ENCODE assay signal across 8 cellular contexts in genomic region chr22:38754247-38755154, GRCh38. TPM values are rescaled to one million over a fixed set of nuclear protein-coding genes. Genes with fewer than 3 reads are reported as not detected.
DNase-seq lines count a peak whose midpoint lies in the region; ATAC-seq, FAIRE-seq and TF ChIP-seq lines count a peak whose summit lies in the region.

No MANE protein-coding gene starts in this region.

- H3K27ac Mint-ChIP-seq in T-helper 2 cell treated with Interferon-gamma antibody and Interleukin-4, amounts not matched to agents 5 μg/mL and 100 μg/mL, for 36 hours, result peak overlapping the region; percentile 89
- peak overlapping the region; percentile 91 to 99 for H3K27ac Mint-ChIP-seq in effector memory CD8-positive, alpha-beta T cell

- no peak for FAIRE-seq in D721Med (lab: Jason Lieb, UNC)

- no peak for ATAC-seq in effector memory CD8-positive, alpha-beta T cell (replicated peaks)

- DNase-seq in DMS79 (lab: John Stamatoyannopoulos, UW), result peak; percentile 33
- DNase-seq in Kasumi-1 (lab: John Stamatoyannopoulos, UW), result peak; percentile 60 to 71
- DNase-seq in T-helper 2 cell treated with Interferon-gamma antibody and Interleukin-4, amounts not matched to agents 5 μg/mL and 100 μg/mL, for 36 hours (ENCODE audit: low spot score), result no peak
- DNase-seq in effector memory CD8-positive, alpha-beta T cell, result no peak
- DNase-seq in lung microvascular endothelial cell (ENCODE audit: low read depth in 2 of 2), result peak; percentile 43 to 75
- DNase-seq in D721Med (ENCODE audit: insufficient read length, low spot score), result no peak
- no peak for DNase-seq in NCI-H2227 treated with DMSO at 0.1 percent for 48 hours (lab: John Stamatoyannopoulos, UW)

- H3K9me3 Mint-ChIP-seq in T-helper 2 cell treated with Interferon-gamma antibody and Interleukin-4, amounts not matched to agents 5 μg/mL and 100 μg/mL, for 36 hours, result no peaks in the 10 kb centered on the region
- H3K9me3 Mint-ChIP-seq in effector memory CD8-positive, alpha-beta T cell, result no peaks in the 10 kb centered on the region

- H3K4me1 ChIP-seq in subcutaneous abdominal adipose tissue (ENCODE audit: control insufficient read depth in 5 of 5, insufficient read depth in 5 of 5, low read length in 5 of 5), result peaks cover 6 to 56% (median 51%) of the 10 kb centered on the region in 5 donors

- peak overlapping the region; percentile 98 for H3K27ac ChIP-seq in subcutaneous abdominal adipose tissue (ENCODE audit: low read depth, low read length)

- no peaks in the 10 kb centered on the region for H3K27me3 Mint-ChIP-seq in T-helper 2 cell treated with Interferon-gamma antibody and Interleukin-4, amounts not matched to agents 5 μg/mL and 100 μg/mL, for 36 hours (ENCODE audit: low read depth)
- no peaks in the 10 kb centered on the region for H3K27me3 Mint-ChIP-seq in effector memory CD8-positive, alpha-beta T cell

- no peaks in the 10 kb centered on the region for H3K27me3 ChIP-seq in subcutaneous abdominal adipose tissue (ENCODE audit: control insufficient read depth in 5 of 5, insufficient read depth in 4 of 5, low read length in 5 of 5)

- peaks cover 0 to 33% (median 31%) of the 10 kb centered on the region in 5 donors for H3K36me3 ChIP-seq in subcutaneous abdominal adipose tissue (ENCODE audit: control insufficient read depth in 5 of 5, insufficient read depth in 5 of 5, low read length in 5 of 5)

- TF ChIP-seq CTCF in D721Med (IDR thresholded peaks at IDR 0.05; ENCODE audit: insufficient read depth, missing control alignments), result no peak

- peaks cover 61% of the 10 kb centered on the region for H3K36me3 Mint-ChIP-seq in T-helper 2 cell treated with Interferon-gamma antibody and Interleukin-4, amounts not matched to agents 5 μg/mL and 100 μg/mL, for 36 hours (ENCODE audit: low read depth)
- peaks cover 58% of the 10 kb centered on the region for H3K36me3 Mint-ChIP-seq in effector memory CD8-positive, alpha-beta T cell (ENCODE audit: insufficient read depth)

- peak overlapping the region; percentile 43 to 86 (median 76) for H3K9ac ChIP-seq in subcutaneous abdominal adipose tissue (ENCODE audit: low read length in 5 of 5)

- peak overlapping the region; percentile 96 for H3K4me3 Mint-ChIP-seq in T-helper 2 cell treated with Interferon-gamma antibody and Interleukin-4, amounts not matched to agents 5 μg/mL and 100 μg/mL, for 36 hours
- peak overlapping the region; percentile 96 to 100 for H3K4me3 Mint-ChIP-seq in effector memory CD8-positive, alpha-beta T cell

- H3K4me1 Mint-ChIP-seq in T-helper 2 cell treated with Interferon-gamma antibody and Interleukin-4, amounts not matched to agents 5 μg/mL and 100 μg/mL, for 36 hours (ENCODE audit: low read depth), result peaks cover 51% of the 10 kb centered on the region
- H3K4me1 Mint-ChIP-seq in effector memory CD8-positive, alpha-beta T cell (ENCODE audit: low read depth in 2 of 2), result peaks cover 66 to 73% of the 10 kb centered on the region in 2 donors

- H3K9me3 ChIP-seq in subcutaneous abdominal adipose tissue (ENCODE audit: control insufficient read depth in 5 of 5, low read length in 5 of 5), result no peaks in the 10 kb centered on the region

- H3K4me3 ChIP-seq in subcutaneous abdominal adipose tissue (ENCODE audit: low read depth in 1 of 5, low read length in 5 of 5), result peak overlapping the region; percentile 68 to 76 (median 73)

RNA-seq across cellular contexts. Expression of gene SUN2, which starts 1.3 kb away (rescaled TPM):
- total RNA-seq in lung microvascular endothelial cell, result 80.9 and 104 TPM in 2 replicates

RNA-seq across cellular contexts. Expression of gene DNAL4, which starts 39.4 kb away (rescaled TPM):
- total RNA-seq in lung microvascular endothelial cell, result 12.0 and 15.1 TPM in 2 replicates

RNA-seq across cellular contexts. Expression of gene GTPBP1, which starts 48.8 kb away (rescaled TPM):
- total RNA-seq in lung microvascular endothelial cell, result 14.4 and 18.1 TPM in 2 replicates

RNA-seq across cellular contexts. Expression of gene JOSD1, which starts 53.8 kb away (rescaled TPM):
- 60.4 and 75.6 TPM in 2 replicates for total RNA-seq in lung microvascular endothelial cell

Comparison
In these comparisons a context has a peak if more than half of its experiments do, and no peak if none do; other contexts are left out.
1. DNase-seq: peak in DMS79 (single experiment), Kasumi-1 (2 of 2) and lung microvascular endothelial cell (2 of 2); none in T-helper 2 cell treated with Interferon-gamma antibody and Interleukin-4, amounts not matched to agents 5 μg/mL and 100 μg/mL, for 36 hours (single experiment), effector memory CD8-positive, alpha-beta T cell (0 of 3), D721Med (single experiment) and NCI-H2227 treated with DMSO at 0.1 percent for 48 hours (single experiment).